In the genomic region with DNA sequence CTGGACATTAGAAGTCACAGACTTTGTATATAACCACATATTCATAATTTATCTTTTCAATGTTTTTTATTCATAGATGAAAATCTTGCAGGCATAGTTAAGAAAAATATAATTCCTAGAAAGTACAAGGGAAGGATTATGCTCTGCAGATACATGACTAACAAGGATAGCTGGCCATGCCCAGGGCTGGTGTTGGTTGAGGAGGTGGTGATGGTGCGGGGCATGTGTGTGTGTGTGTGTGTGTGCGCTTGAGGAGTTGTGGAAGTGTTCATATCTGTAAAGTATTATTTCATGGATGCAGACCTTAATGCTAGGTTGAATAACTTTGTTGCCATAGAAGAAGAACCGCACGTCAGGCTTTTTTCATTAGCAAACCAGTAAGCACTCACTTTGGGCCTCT, we compare ENCODE assay signal across 9 cellular contexts. TPM values are rescaled to one million over a fixed set of nuclear protein-coding genes. Genes with fewer than 3 reads are reported as not detected.
DNase-seq lines count a peak whose midpoint lies in the region; TF ChIP-seq lines count a peak whose summit lies in the region.
"Had no signal": no experiment of that assay in that cellular context is flagged by ENCODE, and none has a peak within 500 bp of the region (broad histone marks: within the 10 kb centered on the region; RNA-seq: fewer than 3 reads in every experiment).

No MANE protein-coding gene starts in this region.

- H3K27ac Mint-ChIP-seq in endothelial cell (ENCODE audit: unreplicated experiment), result no peak overlapping the region
- H3K27ac Mint-ChIP-seq in nephron, result peak overlapping the region; percentile 81 to 96 (median 86)
- H3K27ac Mint-ChIP-seq: stimulated activated naive CD8-positive, alpha-beta T cell treated with anti-CD3 and anti-CD28 coated beads, Interleukin-15, Interleukin-2, amounts not matched to agents 100 ng/mL and 50 ng/mL, for 24 hours had no signal

- BruUV-seq in A673 (replicated peaks; lab: Mats Ljungman, UMichigan), result TSS peak; percentile 61

- H3K27me3 Mint-ChIP-seq in endothelial cell (ENCODE audit: unreplicated experiment) (peaks cover 8% of the 10 kb centered on the region), nephron (ENCODE audit: low read depth) (peaks cover 12% of the 10 kb centered on the region)

- H3K9ac ChIP-seq in HUES48 (ENCODE audit: low read depth, low read length), result no peak overlapping the region

- intact Hi-C loops in A673 (cut with micrococcal nuclease; ENCODE audit: unreplicated experiment), result loop anchor here (5.0 to 10.0 kb wide), 2 partner anchors 210 to 248 kb away; no protein-coding TSS in a partner anchor

- DNase-seq in A673 (ENCODE audit: low spot score), result no peak
- no peak for DNase-seq in endothelial cell (ENCODE audit: low spot score)
- DNase-seq in cortex of kidney (lab: John Stamatoyannopoulos, UW), result no peak
- no peak for DNase-seq in cerebellum (ENCODE audit: low spot score)
- DNase-seq in activated T-cell treated with anti-CD3 and anti-CD28 coated beads, Interleukin-2, amount 50 U/mL, for 1 hour, result no peak
- no peak for DNase-seq in BE2C

- H3K9me3 ChIP-seq in A673 (ENCODE audit: low read depth, low read length, poor library complexity, severe bottlenecking) (no peaks in the 10 kb centered on the region), HUES48 (ENCODE audit: control insufficient read depth, insufficient read depth, low read length) (no peaks in the 10 kb centered on the region), BE2C (no peaks in the 10 kb centered on the region)

- H3K27me3 ChIP-seq in A673 (replicated peaks; ENCODE audit: insufficient read depth, low read depth, low read length, poor library complexity), result no peaks in the 10 kb centered on the region
- peaks cover 19% of the 10 kb centered on the region for H3K27me3 ChIP-seq in HUES48 (ENCODE audit: control insufficient read depth, insufficient read depth, low read length)
- no peaks in the 10 kb centered on the region for H3K27me3 ChIP-seq in BE2C

- CTCF ChIA-PET in A673 (lab: Charles Lee), result no interaction called here

- H3K36me3 Mint-ChIP-seq in endothelial cell (ENCODE audit: low read depth, unreplicated experiment) (peaks cover 4% of the 10 kb centered on the region), nephron (ENCODE audit: low read depth) (peaks cover 39% of the 10 kb centered on the region)

- H3K4me3 ChIP-seq in A673 (ENCODE audit: low read depth, low read length, poor library complexity, severe bottlenecking) (peak overlapping the region; percentile 71), HUES48 (ENCODE audit: low read depth, low read length) (peak overlapping the region; percentile 76; the same call in 1 of the 2 replicates), BE2C (ENCODE audit: low read depth, low read length) (no peak overlapping the region)

- H3K4me1 Mint-ChIP-seq in endothelial cell (ENCODE audit: unreplicated experiment) (peaks cover 29% of the 10 kb centered on the region), nephron (peaks cover 69% of the 10 kb centered on the region)

- H3K9me3 Mint-ChIP-seq in endothelial cell (ENCODE audit: unreplicated experiment) (no peaks in the 10 kb centered on the region), nephron (no peaks in the 10 kb centered on the region)

- POLR2A ChIA-PET in A673 (lab: Charles Lee; ENCODE audit: low non-redundant PET), result no interaction called here

- H3K4me1 ChIP-seq in A673 (ENCODE audit: insufficient read depth, low read length, poor library complexity, severe bottlenecking) (peaks cover 50% of the 10 kb centered on the region), HUES48 (ENCODE audit: control insufficient read depth, insufficient read depth, low read length) (peaks cover 17% of the 10 kb centered on the region), BE2C (peaks cover 6% of the 10 kb centered on the region)

- H3K27ac ChIP-seq in A673 (ENCODE audit: low read depth, low read length, poor library complexity, severe bottlenecking) (no peak overlapping the region), HUES48 (ENCODE audit: low read depth, low read length) (no peak overlapping the region)

- TF ChIP-seq CTCF in A673 (conservative IDR thresholded peaks at IDR 0.05; ENCODE audit: low read depth, low read length) (no peak), endothelial cell (IDR thresholded peaks at IDR 0.05; ENCODE audit: unreplicated experiment) (no peak), nephron (IDR thresholded peaks at IDR 0.05; ENCODE audit: unreplicated experiment in 3 of 3) (no peak), BE2C (IDR thresholded peaks at IDR 0.05; ENCODE audit: low read depth, low read length) (no peak)

- H3K4me3 Mint-ChIP-seq in endothelial cell (ENCODE audit: unreplicated experiment) (peak overlapping the region; percentile 93), nephron (peak overlapping the region; percentile 93 to 97 (median 96))

- H3K36me3 ChIP-seq in A673 (ENCODE audit: insufficient read depth, low read length, poor library complexity, severe bottlenecking) (peaks cover 4% of the 10 kb centered on the region), HUES48 (ENCODE audit: control insufficient read depth, insufficient read depth, low read length) (peaks cover 5% of the 10 kb centered on the region; the same call in 1 of the 2 replicates), BE2C (no peaks in the 10 kb centered on the region)

RNA-seq across cellular contexts. Expression of a gene that starts 1.3 kb away (rescaled TPM):
- 42.9 and 50.9 TPM in 2 replicates for total RNA-seq in A673 (2021)
- 18.3 TPM for total RNA-seq in endothelial cell (ENCODE audit: unreplicated experiment)
- total RNA-seq in cerebellum, result 13.2 TPM
- 2.5 TPM for polyA plus RNA-seq in BE2C (2012; ENCODE audit: insufficient read depth, insufficient read length, low read depth)
